15 cellular contexts compared by ENCODE assay signal in the genomic region with DNA sequence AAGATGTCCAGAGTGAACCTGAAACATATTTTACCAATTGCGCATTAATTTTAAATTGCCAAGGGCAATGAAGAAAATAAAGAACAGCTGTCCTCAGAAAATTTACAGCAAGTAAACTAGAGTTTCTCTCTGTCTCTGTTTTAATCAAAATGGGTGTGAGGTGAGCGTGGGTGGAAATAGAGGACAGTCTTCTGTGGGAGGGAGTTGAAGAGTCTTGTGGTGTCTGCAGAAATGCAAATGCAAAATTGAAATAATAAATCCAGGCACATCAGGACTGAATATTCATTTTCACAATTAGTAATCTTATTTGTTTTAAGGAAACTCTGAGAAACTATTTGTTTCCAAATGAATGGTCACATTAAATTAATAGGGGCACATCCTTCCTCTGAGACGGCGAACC.
"Had no signal": no experiment of that assay in that cellular context is flagged by ENCODE, and none has a peak within 500 bp of the region (broad histone marks: within the 10 kb centered on the region; RNA-seq: fewer than 3 reads in every experiment).

No MANE protein-coding gene starts in this region.

- DNase-seq: activated CD4-positive, alpha-beta T cell treated with anti-CD3 and anti-CD28 coated beads, Interleukin-2, amount 10 ng/mL, durations not matched to agents 24 days and 14 days; activated naive CD4-positive, alpha-beta T cell treated with anti-CD3 and anti-CD28 coated beads, Interleukin-2, amount 50 U/mL, for 16 hours; activated T-cell treated with anti-CD3 and anti-CD28 coated beads for 4 hours; adrenal gland; colonic mucosa; esophagus squamous epithelium; foreskin fibroblast; mammary epithelial cell; naive thymus-derived CD4-positive, alpha-beta T cell; stimulated activated CD4-positive, alpha-beta T cell treated with anti-CD3 and anti-CD28 coated beads, Interleukin-4, amount 100 ng/mL, for 4 hours; stimulated activated naive CD8-positive, alpha-beta T cell treated with anti-CD3 and anti-CD28 coated beads, Interleukin-15, amount 100 ng/mL, for 72 hours; testis had no signal

- H3K27ac ChIP-seq: adrenal gland, colonic mucosa, esophagus squamous epithelium, right atrium auricular region, skin epidermis, testis had no signal

- H3K4me1 ChIP-seq: colonic mucosa, right atrium auricular region, testis had no signal

- H3K9me3 ChIP-seq: adrenal gland, colonic mucosa, esophagus squamous epithelium, right atrium auricular region, testis had no signal

- H3K4me3 ChIP-seq: adrenal gland, colonic mucosa, esophagus squamous epithelium, right atrium auricular region, skin epidermis, testis had no signal

- ATAC-seq: naive thymus-derived CD4-positive, alpha-beta T cell; stimulated activated naive CD8-positive, alpha-beta T cell treated with anti-CD3 and anti-CD28 coated beads, Interleukin-15, amount 100 ng/mL, for 72 hours; WTC11 had no signal

- H3K36me3 ChIP-seq: colonic mucosa, right atrium auricular region had no signal

- H3K27me3 ChIP-seq: adrenal gland, colonic mucosa, esophagus squamous epithelium, right atrium auricular region, testis had no signal
